Comparison of ENCODE assay signal across 22 cellular contexts in genomic region chr15:88215249-88215648, GRCh38. TPM values are rescaled to one million over a fixed set of nuclear protein-coding genes. Genes with fewer than 3 reads are reported as not detected.
DNase-seq lines count a peak whose midpoint lies in the region; TF ChIP-seq lines count a peak whose summit lies in the region.
"Had no signal": no experiment of that assay in that cellular context is flagged by ENCODE, and none has a peak within 500 bp of the region (broad histone marks: within the 10 kb centered on the region; RNA-seq: fewer than 3 reads in every experiment).

No MANE protein-coding gene starts in this region.

- H3K79me1 ChIP-seq in H9 (ENCODE audit: insufficient read depth, low read depth, low read length, poor library complexity, severe bottlenecking): no peaks in the 10 kb centered on the region

- H2BK12ac ChIP-seq in H9 (ENCODE audit: insufficient read length, low read depth, low read length): no peak overlapping the region

- H2BK5ac ChIP-seq in H9 (ENCODE audit: insufficient read length, low read length): no peak overlapping the region

- H3K27me3 Mint-ChIP-seq in H9 (ENCODE audit: low read depth): no peaks in the 10 kb centered on the region; the same call in 1 of the 2 replicates

- H2BK15ac ChIP-seq in H9 (ENCODE audit: low read depth, low read length): no peak overlapping the region

- H3K14ac ChIP-seq in H9 (ENCODE audit: insufficient read depth, low read length): peak overlapping the region; percentile 20; the same call in 1 of the 2 replicates

- no peak overlapping the region for H4K5ac ChIP-seq in H9 (ENCODE audit: insufficient read length, low read depth, low read length)

- H3K27me3 ChIP-seq in H9 (ENCODE audit: insufficient read depth, low read length): no peaks in the 10 kb centered on the region
- H3K27me3 ChIP-seq: MG63, SJSA1 had no signal

- no peak overlapping the region for H3K23ac ChIP-seq in H9 (ENCODE audit: insufficient read length, low read depth, low read length)

- H2AK5ac ChIP-seq in H9 (ENCODE audit: insufficient read length, low read length): no peak overlapping the region

- DNase-seq in H9: no peak
- DNase-seq in cerebellar cortex (ENCODE audit: low spot score): peak; percentile 72
- peak; percentile 46 for DNase-seq in medulla oblongata (ENCODE audit: extremely low spot score)
- no peak for DNase-seq in HPDE6-E6E7 (ENCODE audit: extremely low spot score)
- no peak for DNase-seq in GM10266 (ENCODE audit: extremely low spot score)
- DNase-seq in activated CD8-positive, alpha-beta memory T cell treated with anti-CD3 and anti-CD28 coated beads, Interleukin-2, amount 50 U/mL, for 4 hours: no peak
- DNase-seq: GF-D8, GM23248, HCEC 1CT, MG63, NCI-H1048, NCI-H1436, NCI-H187 treated with DMSO at 0.1 percent for 48 hours, NCI-H510A treated with DMSO at 0.1 percent for 48 hours, NCI-H774, OCI-M1 had no signal

- no peak overlapping the region for H4K91ac ChIP-seq in H9 (ENCODE audit: insufficient read length, low read depth, low read length)

- peaks cover 8 to 11% of the 10 kb centered on the region in 2 experiments for H3K4me1 Mint-ChIP-seq in H9
- H3K4me1 Mint-ChIP-seq: CD14-positive monocyte had no signal

- no peaks in the 10 kb centered on the region for H3K9me3 ChIP-seq in H9 (ENCODE audit: control insufficient read depth, low read depth, low read length)
- H3K9me3 ChIP-seq: MG63, SJSA1 had no signal

- peaks cover 0 to 4% of the 10 kb centered on the region in 2 experiments; a peak in 2 of 5 replicates for H3K9me3 Mint-ChIP-seq in H9

- H3T11ph ChIP-seq in H9 (ENCODE audit: low read length): no peak overlapping the region

- no peaks in the 10 kb centered on the region for H3K79me2 ChIP-seq in H9 (ENCODE audit: insufficient read depth, low read length)

- H3K23me2 ChIP-seq in H9 (ENCODE audit: insufficient read length, low read depth, low read length, poor library complexity, severe bottlenecking): no peaks in the 10 kb centered on the region

- no peak overlapping the region for H3K27ac ChIP-seq in H9 (ENCODE audit: insufficient read length, low read depth, low read length)
- H3K27ac ChIP-seq in temporal lobe (ENCODE audit: low read depth, low read length): peak overlapping the region; percentile 20
- H3K27ac ChIP-seq: GM23248, SJSA1 had no signal

- H3K4me2 ChIP-seq in H9 (ENCODE audit: insufficient read depth, insufficient read length, low read length): no peak overlapping the region

- no peak overlapping the region for H4K8ac ChIP-seq in H9 (replicated peaks; ENCODE audit: insufficient read length, low read depth, low read length)

- no peaks in the 10 kb centered on the region for H4K20me1 ChIP-seq in H9 (ENCODE audit: control insufficient read depth, insufficient read depth, insufficient read length)

- H3K4me3 Mint-ChIP-seq in H9: no peak overlapping the region
- H3K4me3 Mint-ChIP-seq: B cell, CD14-positive monocyte had no signal

- H3K36me3 Mint-ChIP-seq in H9 (ENCODE audit: insufficient read depth in 1 of 3, low read depth in 3 of 3): no peaks in the 10 kb centered on the region
- H3K36me3 Mint-ChIP-seq: CD14-positive monocyte had no signal

- no peak overlapping the region for H2BK20ac ChIP-seq in H9 (ENCODE audit: low read depth, low read length, poor library complexity, severe bottlenecking)

- H3K9ac ChIP-seq in H9 (ENCODE audit: extremely low read depth, insufficient read length, low read length): no peak overlapping the region
- H3K9ac ChIP-seq: GM23248 had no signal

- H3K18ac ChIP-seq in H9 (ENCODE audit: insufficient read length, low read depth, low read length): no peak overlapping the region

- H2BK120ac ChIP-seq in H9 (ENCODE audit: low read depth, low read length, poor library complexity, severe bottlenecking): no peak overlapping the region

- H3K27ac Mint-ChIP-seq in H9: no peak overlapping the region
- H3K27ac Mint-ChIP-seq: B cell, CD14-positive monocyte had no signal

- WGBS in H9 (ENCODE audit: extremely low coverage, insufficient read length, low lambda C conversion rate): no CpG with 5 or more reads among the region's 13 CpGs

- no peak overlapping the region for H2AFZ ChIP-seq in H9 (ENCODE audit: low read length)
- H2AFZ ChIP-seq: GM23248 had no signal

- TF ChIP-seq CTCF in H9 (conservative IDR thresholded peaks at IDR 0.05) (no peak), GM10266 (IDR thresholded peaks at IDR 0.05; ENCODE audit: control insufficient read depth, insufficient read depth, low read depth, missing control alignments) (no peak)

- no peak overlapping the region for H3K4ac ChIP-seq in H9 (ENCODE audit: low read depth, low read length)

- no peak overlapping the region for H3K56ac ChIP-seq in H9 (ENCODE audit: insufficient read length, low read depth, low read length)

- no peaks in the 10 kb centered on the region for H3K4me1 ChIP-seq in H9 (ENCODE audit: insufficient read depth, low read length)
- H3K4me1 ChIP-seq: SJSA1 had no signal

RNA-seq across cellular contexts. Expression of gene NTRK3, which starts 41.3 kb away (rescaled TPM):
- total RNA-seq in H9 (2021) (2.4 and 2.5 TPM in 2 replicates), temporal lobe (50.9 TPM)
- total RNA-seq: B cell, GM23248, HepG2, HT-29, SJSA1 had no signal

Comparison
In these comparisons a context has a peak if more than half of its experiments do, and no peak if none do; other contexts are left out.
1. DNase-seq: peak in cerebellar cortex (single experiment) and medulla oblongata (single experiment); none in H9 (single experiment), HPDE6-E6E7 (single experiment), GM10266 (single experiment) and activated CD8-positive, alpha-beta memory T cell treated with anti-CD3 and anti-CD28 coated beads, Interleukin-2, amount 50 U/mL, for 4 hours (single experiment).
2. RNA of gene NTRK3, which starts 41.3 kb away (total RNA-seq): 50.9 TPM in temporal lobe (single experiment); 2.4 to 2.5 TPM in H9; every median in the first group is over 10 times any median in the second.